10 cellular contexts compared by ENCODE assay signal in genomic region chr16:85522842-85523601, GRCh38.
DNase-seq lines count a peak whose midpoint lies in the region; ATAC-seq and TF ChIP-seq lines count a peak whose summit lies in the region.
"Had no signal": no experiment of that assay in that cellular context is flagged by ENCODE, and none has a peak within 500 bp of the region (broad histone marks: within the 10 kb centered on the region; RNA-seq: fewer than 3 reads in every experiment).

No MANE protein-coding gene starts in this region.

- H3K27me3 ChIP-seq in PC-9 (ENCODE audit: insufficient read depth, low read depth) (no peaks in the 10 kb centered on the region), gastroesophageal sphincter (no peaks in the 10 kb centered on the region), tibial artery (no peaks in the 10 kb centered on the region)

- H3K9me3 Mint-ChIP-seq in activated CD4-positive, alpha-beta T cell treated with anti-CD3 and anti-CD28 coated beads, Interleukin-2, amount 10 ng/mL, durations not matched to agents 24 days and 14 days: peaks cover 9% of the 10 kb centered on the region

- H3K4me3 ChIP-seq in PC-9 (peak overlapping the region; percentile 15; the same call in 1 of the 2 replicates), gastroesophageal sphincter (no peak overlapping the region), tibial artery (no peak overlapping the region)

- peaks cover 64% of the 10 kb centered on the region for H3K4me1 ChIP-seq in PC-9 (replicated peaks; ENCODE audit: insufficient read depth)
- peaks cover 0 to 34% (median 8%) of the 10 kb centered on the region in 3 donors for H3K4me1 ChIP-seq in gastroesophageal sphincter
- H3K4me1 ChIP-seq in tibial artery: peaks cover 0 to 47% (median 30%) of the 10 kb centered on the region in 4 donors

- no peak for TF ChIP-seq EP300 in gastroesophageal sphincter (IDR thresholded peaks at IDR 0.05)

- no peaks in the 10 kb centered on the region for H3K4me1 Mint-ChIP-seq in activated CD4-positive, alpha-beta T cell treated with anti-CD3 and anti-CD28 coated beads, Interleukin-2, amount 10 ng/mL, durations not matched to agents 24 days and 14 days

- CTCF ChIA-PET in PC-9 (lab: Charles Lee): interaction anchor here (0.6 to 1.4 kb wide), 2 partner anchors 33 to 88 kb away, joined by 4 to 11 read pairs; no protein-coding TSS in a partner anchor

- no peaks in the 10 kb centered on the region for H3K9me2 ChIP-seq in PC-9 (ENCODE audit: insufficient read depth)

- H3F3A ChIP-seq in PC-9 (ENCODE audit: insufficient read depth, low read depth): peaks cover 47% of the 10 kb centered on the region

- ATAC-seq in gastroesophageal sphincter: peak; percentile 38

- no peak overlapping the region for H3K27ac Mint-ChIP-seq in activated CD4-positive, alpha-beta T cell treated with anti-CD3 and anti-CD28 coated beads, Interleukin-2, amount 10 ng/mL, durations not matched to agents 24 days and 14 days

- POLR2A ChIA-PET in PC-9 (lab: Charles Lee; ENCODE audit: unreplicated experiment): interaction anchor here (0.6 kb wide), 1 partner anchor 224 kb away, joined by 5 read pairs; no protein-coding TSS in a partner anchor

- no peak for TF ChIP-seq POLR2A in gastroesophageal sphincter (IDR thresholded peaks at IDR 0.05)

- H3K36me3 ChIP-seq in PC-9 (ENCODE audit: low read depth): no peaks in the 10 kb centered on the region
- H3K36me3 ChIP-seq in gastroesophageal sphincter: no peaks in the 10 kb centered on the region
- no peaks in the 10 kb centered on the region for H3K36me3 ChIP-seq in tibial artery

- DNase-seq in NCI-H1417 (lab: John Stamatoyannopoulos, UW): peak; percentile 12 to 79 (median 64)
- no peak for DNase-seq in NCI-H1417 treated with DMSO at 0.1 percent for 48 hours (lab: John Stamatoyannopoulos, UW)
- DNase-seq in PC-9: peak in 1 of 2 experiments; percentile 43
- peak; percentile 48 to 87 for DNase-seq in tibial artery
- DNase-seq in activated CD4-positive, alpha-beta T cell treated with anti-CD3 and anti-CD28 coated beads, Interleukin-2, amount 10 ng/mL, durations not matched to agents 24 days and 14 days: no peak
- no peak for DNase-seq in posterior vena cava (ENCODE audit: low spot score)
- no peak for DNase-seq in NCI-H1105 treated with DMSO at 0.1 percent for 48 hours (lab: John Stamatoyannopoulos, UW)
- DNase-seq: 8988T, SIG-M5 had no signal

- BruUV-seq in PC-9 (replicated peaks; lab: Mats Ljungman, UMichigan): no TSS peak

- peak overlapping the region; percentile 77 for H3K4me2 ChIP-seq in PC-9

- WGBS in gastroesophageal sphincter (ENCODE audit: low coverage in 1 of 2), 2 donors: 65 to 91% methylated on average over 4 of the region's 13 CpGs

- H2AFZ ChIP-seq in PC-9: no peak overlapping the region

- intact Hi-C loops in PC-9 (cut with micrococcal nuclease; ENCODE audit: unreplicated experiment) (loop anchor here (5.0 kb wide), 1 partner anchor 171 kb away; no protein-coding TSS in a partner anchor), tibial artery (cut with DNase I; ENCODE audit: low total_unique reads) (no loop called here), posterior vena cava (cut with DNase I) (no loop called here)
- intact Hi-C loops in activated CD4-positive, alpha-beta T cell treated with anti-CD3 and anti-CD28 coated beads, Interleukin-2, amount 10 ng/mL, durations not matched to agents 24 days and 14 days (cut with micrococcal nuclease): no loop called here

- H4K20me1 ChIP-seq in PC-9 (ENCODE audit: insufficient read depth): no peaks in the 10 kb centered on the region

- H3K9me3 ChIP-seq in PC-9 (ENCODE audit: insufficient read depth, low read depth): no peaks in the 10 kb centered on the region
- no peaks in the 10 kb centered on the region for H3K9me3 ChIP-seq in gastroesophageal sphincter
- H3K9me3 ChIP-seq in tibial artery: no peaks in the 10 kb centered on the region

- no peaks in the 10 kb centered on the region for H3K36me3 Mint-ChIP-seq in activated CD4-positive, alpha-beta T cell treated with anti-CD3 and anti-CD28 coated beads, Interleukin-2, amount 10 ng/mL, durations not matched to agents 24 days and 14 days (ENCODE audit: low read depth)

- H3K4me3 Mint-ChIP-seq in activated CD4-positive, alpha-beta T cell treated with anti-CD3 and anti-CD28 coated beads, Interleukin-2, amount 10 ng/mL, durations not matched to agents 24 days and 14 days: no peak overlapping the region

- peaks cover 2% of the 10 kb centered on the region for H3K27me3 Mint-ChIP-seq in activated CD4-positive, alpha-beta T cell treated with anti-CD3 and anti-CD28 coated beads, Interleukin-2, amount 10 ng/mL, durations not matched to agents 24 days and 14 days

- H3K27ac ChIP-seq in PC-9 (peak overlapping the region; percentile 89), gastroesophageal sphincter (no peak overlapping the region), tibial artery (peak overlapping the region; percentile 37 to 58)

- H3K79me2 ChIP-seq in PC-9 (ENCODE audit: low read depth): peaks cover 8% of the 10 kb centered on the region; the same call in 1 of the 2 replicates

- TF ChIP-seq CTCF in PC-9 (conservative IDR thresholded peaks at IDR 0.05) (no peak), gastroesophageal sphincter (IDR thresholded peaks at IDR 0.05) (no peak), tibial artery (IDR thresholded peaks at IDR 0.05) (no peak)

Comparison
In these comparisons a context has a peak if more than half of its experiments do, and no peak if none do; other contexts are left out.
1. DNase-seq: peak in NCI-H1417 (3 of 3) and tibial artery (2 of 2); none in NCI-H1417 treated with DMSO at 0.1 percent for 48 hours (single experiment), activated CD4-positive, alpha-beta T cell treated with anti-CD3 and anti-CD28 coated beads, Interleukin-2, amount 10 ng/mL, durations not matched to agents 24 days and 14 days (single experiment), posterior vena cava (single experiment) and NCI-H1105 treated with DMSO at 0.1 percent for 48 hours (single experiment).
2. H3K27ac ChIP-seq: peak in PC-9 (single experiment) and tibial artery (2 of 2); none in gastroesophageal sphincter (0 of 4).